Comparison of ENCODE assay signal across 23 cellular contexts in genomic region chr3:164179110-164179774, GRCh38.
"Had no signal": no experiment of that assay in that cellular context is flagged by ENCODE, and none has a peak within 500 bp of the region (broad histone marks: within the 10 kb centered on the region; RNA-seq: fewer than 3 reads in every experiment).

No MANE protein-coding gene starts in this region.

- DNase-seq: activated CD4-positive, alpha-beta T cell treated with anti-CD3 and anti-CD28 coated beads, Interleukin-2, amount 10 ng/mL, durations not matched to agents 24 days and 14 days; activated CD4-positive, alpha-beta T cell treated with anti-CD3 and anti-CD28 coated beads, Interleukin-2, amount 50 U/mL, for 4 hours; activated CD8-positive, alpha-beta T cell treated with anti-CD3 and anti-CD28 coated beads for 36 hours; activated effector memory CD4-positive, alpha-beta T cell treated with anti-CD3 and anti-CD28 coated beads, Interleukin-2, amount 50 U/mL, for 16 hours; activated naive CD4-positive, alpha-beta T cell treated with anti-CD3 and anti-CD28 coated beads for 36 hours; activated T-cell treated with anti-CD3 and anti-CD28 coated beads, Interleukin-2, amount 50 U/mL, for 1 hour; activated T-cell treated with anti-CD3 and anti-CD28 coated beads, Interleukin-2, amount 50 U/mL, for 72 hours; adrenal gland; MM.1S; MV-4-11; NCI-H1436 treated with DMSO at 0.1 percent for 48 hours; NCI-H1694 treated with DMSO at 0.1 percent for 48 hours; NCI-H2107; NCI-H2171; NCI-H510A; NCI-H526; NCI-H748 treated with DMSO at 0.1 percent for 48 hours; SHP77 treated with DMSO at 0.1 percent for 48 hours; SK-N-SH had no signal

- H3K27me3 ChIP-seq: adrenal gland, SJSA1 had no signal

- H3K4me2 ChIP-seq: KMS-11, SK-N-SH had no signal

- H3K9me3 ChIP-seq: adrenal gland, SJSA1, SK-N-SH had no signal

- H3K9ac ChIP-seq: KMS-11, SK-N-SH had no signal

- ATAC-seq: activated CD8-positive, alpha-beta T cell treated with anti-CD3 and anti-CD28 coated beads for 36 hours; activated naive CD4-positive, alpha-beta T cell treated with anti-CD3 and anti-CD28 coated beads, Interleukin-2, amount 50 U/mL, for 72 hours; activated T-cell treated with anti-CD3 and anti-CD28 coated beads, Interleukin-2, amount 50 U/mL, for 72 hours; activated T-helper 17 cell treated with anti-CD3 and anti-CD28 coated beads, Interleukin-2, amount 50 U/mL, for 72 hours had no signal

- H3K4me1 ChIP-seq: adrenal gland, SJSA1 had no signal

- H3K36me3 ChIP-seq: adrenal gland, SJSA1 had no signal

- H3K4me3 ChIP-seq: adrenal gland, SJSA1 had no signal

- H3K27ac ChIP-seq: adrenal gland, KMS-11, SJSA1 had no signal

- H3K9me2 ChIP-seq: SK-N-SH had no signal
